Comparison of ENCODE assay signal across 8 cellular contexts in the genomic region with DNA sequence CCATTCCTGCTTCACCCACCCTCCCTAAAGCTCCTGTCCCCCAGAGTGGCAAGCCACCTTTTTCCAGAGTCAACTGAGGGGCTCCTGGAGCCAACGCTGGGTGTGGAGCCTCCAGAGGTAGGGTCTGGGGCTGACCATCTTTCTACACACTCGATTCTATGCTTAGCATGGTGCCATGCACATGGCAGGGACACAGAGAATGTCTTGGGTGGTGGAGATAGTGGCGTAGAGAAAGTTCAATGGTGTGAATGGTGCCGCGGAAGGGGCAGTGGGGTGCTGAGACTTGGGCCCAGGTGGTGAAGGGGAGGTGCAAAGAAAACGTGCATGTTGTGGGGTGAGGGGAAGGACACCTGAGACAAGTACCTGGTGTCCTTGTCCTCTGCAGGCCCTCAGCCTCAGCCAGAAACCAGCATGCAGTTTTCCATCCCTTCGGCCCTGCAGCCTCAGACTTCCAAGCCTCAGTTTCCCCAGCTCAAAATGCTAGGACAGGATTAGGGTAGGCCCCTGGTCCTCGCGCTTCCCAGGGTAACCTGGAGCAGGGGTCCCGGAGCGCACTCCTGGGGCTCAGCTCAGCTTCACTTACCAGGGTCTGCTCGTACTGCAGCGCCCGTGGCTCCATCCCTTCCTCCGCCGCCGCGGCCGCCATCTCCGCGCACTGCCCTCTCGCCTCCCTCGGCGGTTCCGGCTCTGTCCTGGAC. TPM values are rescaled to one million over a fixed set of nuclear protein-coding genes. Genes with fewer than 3 reads are reported as not detected.
DNase-seq lines count a peak whose midpoint lies in the region; ATAC-seq and TF ChIP-seq lines count a peak whose summit lies in the region.

No MANE protein-coding gene starts in this region.

- TF ChIP-seq CTCF in GM12864 (IDR thresholded peaks at IDR 0.05; ENCODE audit: low read depth, low read length, missing control alignments) (no peak), adrenal gland (IDR thresholded peaks at IDR 0.05) (no peak), liver (IDR thresholded peaks at IDR 0.05; ENCODE audit: low read depth, low read length, missing input control) (peak; percentile 0), tibial nerve (IDR thresholded peaks at IDR 0.05) (no peak)

- ATAC-seq in HG02852 (IDR thresholded peaks at IDR 0.05; ENCODE audit: unreplicated experiment) = peak; percentile 1
- ATAC-seq in HG02763 (IDR thresholded peaks at IDR 0.05; ENCODE audit: unreplicated experiment) = no peak

- TF ChIP-seq POLR2A in adrenal gland (IDR thresholded peaks at IDR 0.05) (no peak), tibial nerve (IDR thresholded peaks at IDR 0.05) (no peak)

- no peak overlapping the region for H3K9ac ChIP-seq in liver (ENCODE audit: low read depth in 1 of 2, low read length in 2 of 2)

- H3K27ac ChIP-seq in adrenal gland (peak overlapping the region in 3 of 5 donors; percentile 95 to 100 (median 97)), liver (ENCODE audit: low read depth in 1 of 2, low read length in 2 of 2) (peak overlapping the region in 1 of 2 donors; percentile 73), tibial nerve (peak overlapping the region; percentile 92 to 100 (median 98))

- no peaks in the 10 kb centered on the region for H3K27me3 ChIP-seq in adrenal gland
- no peaks in the 10 kb centered on the region for H3K27me3 ChIP-seq in liver (ENCODE audit: control insufficient read depth in 4 of 4, insufficient read depth in 4 of 4, low read length in 3 of 4)
- H3K27me3 ChIP-seq in tibial nerve = no peaks in the 10 kb centered on the region

- no peak for TF ChIP-seq RAD21 in liver (IDR thresholded peaks at IDR 0.05)

- H3K4me3 ChIP-seq in GM12864 (ENCODE audit: low read depth, low read length) (peak overlapping the region; percentile 90), adrenal gland (peak overlapping the region in 3 of 4 donors; percentile 49 to 88 (median 88)), liver (ENCODE audit: low read depth in 1 of 3, low read length in 3 of 3) (peak overlapping the region; percentile 60 to 97 (median 88)), tibial nerve (peak overlapping the region; percentile 65 to 98 (median 93))

- DNase-seq in GM12864 (ENCODE audit: low read depth) (no peak), adrenal gland (peak in 1 of 7 donors; percentile 42), tibial nerve (ENCODE audit: low spot score in 2 of 2) (no peak), NCI-H446 (lab: John Stamatoyannopoulos, UW) (no peak), SKM-1 (lab: John Stamatoyannopoulos, UW; ENCODE audit: unreplicated experiment) (no peak)

- 8 to 29% (median 11%) methylated on average over 6 to 25 of the region's 25 CpGs for WGBS in adrenal gland, 4 donors
- 16% methylated on average over 25 of the region's 25 CpGs for WGBS in liver
- 5 to 21% methylated on average over 8 to 25 of the region's 25 CpGs for WGBS in tibial nerve, 2 donors

- H3K4me1 ChIP-seq in adrenal gland (replicated peaks in 1 of 2) = peaks cover 13 to 41% of the 10 kb centered on the region in 2 donors
- peaks cover 2 to 28% (median 11%) of the 10 kb centered on the region in 4 donors for H3K4me1 ChIP-seq in liver (ENCODE audit: control insufficient read depth in 4 of 4, insufficient read depth in 4 of 4, low read length in 3 of 4)
- peaks cover 0 to 60% (median 27%) of the 10 kb centered on the region in 4 donors for H3K4me1 ChIP-seq in tibial nerve

- intact Hi-C loops in adrenal gland (cut with DNase I) = no loop called here

- no peak for TF ChIP-seq EP300 in tibial nerve (IDR thresholded peaks at IDR 0.05)

- H3K9me3 ChIP-seq in adrenal gland (replicated peaks in 1 of 3) (no peaks in the 10 kb centered on the region), liver (ENCODE audit: control insufficient read depth in 4 of 4, low read length in 3 of 4) (no peaks in the 10 kb centered on the region), tibial nerve (no peaks in the 10 kb centered on the region)

- H3K36me3 ChIP-seq in adrenal gland (replicated peaks in 1 of 2) (peaks cover 0 to 24% of the 10 kb centered on the region in 2 donors), liver (ENCODE audit: control insufficient read depth in 4 of 4, insufficient read depth in 3 of 4, low read depth in 1 of 4, low read length in 3 of 4) (peaks cover 0 to 6% (median under 1%) of the 10 kb centered on the region in 4 donors), tibial nerve (peaks cover 0 to 42% (median 0%) of the 10 kb centered on the region in 3 donors)

TF ChIP-seq in liver, 16 proteins besides CTCF, POLR2A, EP300 and RAD21:
- TF ChIP-seq EGR1 (IDR thresholded peaks at IDR 0.05; ENCODE audit: low read depth in 2 of 2) (no peak), JUND (IDR thresholded peaks at IDR 0.05) (no peak), FOXA2 (IDR thresholded peaks at IDR 0.05) (no peak), HNF4A (conservative IDR thresholded peaks at IDR 0.05) (no peak)

RNA-seq across cellular contexts. Expression of a gene that starts 0.4 kb away (rescaled TPM):
- total RNA-seq in adrenal gland = 10 to 100 TPM in 5 of 8 donors, 1 to 10 TPM in 3; 7.5 to 24.4 (median 14.9) TPM
- 10 to 100 TPM; 11.4 to 27.8 (median 22.3) TPM for polyA plus RNA-seq in adrenal gland
- total RNA-seq in liver = 1 to 10 TPM; 3.6 to 3.9 TPM
- 1 to 10 TPM; 1.1 to 1.6 TPM for polyA plus RNA-seq in liver
- 10 to 100 TPM; 51.3 to 86.3 (median 54.9) TPM for total RNA-seq in tibial nerve

RNA-seq across cellular contexts. Expression of a gene that starts 0.5 kb away (rescaled TPM):
- 100 to 1,000 TPM in 1 of 8 donors, 10 to 100 TPM in 7; 63.1 to 101 (median 71.1) TPM for total RNA-seq in adrenal gland
- 100 to 1,000 TPM in 2 of 3 donors, 10 to 100 TPM in 1; 87.7 to 199 (median 194) TPM for polyA plus RNA-seq in adrenal gland
- total RNA-seq in liver = 10 to 100 TPM; 25.7 to 55.7 TPM
- 10 to 100 TPM; 43.1 to 43.9 TPM for polyA plus RNA-seq in liver
- total RNA-seq in tibial nerve = 100 to 1,000 TPM in 1 of 4 donors, 10 to 100 TPM in 3; 65.1 to 181 (median 95.3) TPM

RNA-seq across cellular contexts. Expression of a gene that starts 17.0 kb away (rescaled TPM):
- total RNA-seq in adrenal gland (1 to 10 TPM in 3 of 8 donors, under 1 TPM in 2, not detected in 3; 0.60 to 5.3 (median 2.5) TPM), liver (1 to 10 TPM; 3.9 to 6.0 TPM), tibial nerve (under 1 TPM in 3 of 4 donors, not detected in 1; 0.20 to 0.84 (median 0.44) TPM)
- polyA plus RNA-seq in adrenal gland (1 to 10 TPM in 2 of 3 donors, under 1 TPM in 1; 0.82 to 4.4 (median 2.2) TPM), liver (10 to 100 TPM; 11.9 to 14.4 TPM)

RNA-seq across cellular contexts. Expression of a gene that starts 18.9 kb away (rescaled TPM):
- total RNA-seq in adrenal gland (100 to 1,000 TPM in 1 of 8 donors, 10 to 100 TPM in 6, 1 to 10 TPM in 1; 4.8 to 101 (median 23.7) TPM), liver (10 to 100 TPM; 21.7 to 66.4 TPM), tibial nerve (10 to 100 TPM; 29.1 to 44.6 (median 34.3) TPM)
- polyA plus RNA-seq in adrenal gland (10 to 100 TPM in 2 of 3 donors, 1 to 10 TPM in 1; 1.9 to 51.0 (median 41.2) TPM), liver (10 to 100 TPM in 1 of 2 donors, 1 to 10 TPM in 1; 9.2 to 48.1 TPM)

RNA-seq across cellular contexts. Expression of a gene that starts 23.6 kb away (rescaled TPM):
- total RNA-seq in adrenal gland = 10 to 100 TPM; 16.4 to 42.4 (median 33.7) TPM
- 10 to 100 TPM; 13.3 to 43.0 (median 39.4) TPM for polyA plus RNA-seq in adrenal gland
- 1 to 10 TPM; 3.5 to 5.7 TPM for total RNA-seq in liver
- polyA plus RNA-seq in liver = 1 to 10 TPM in 1 of 2 donors, under 1 TPM in 1; 0.81 to 1.9 TPM
- 10 to 100 TPM; 35.0 to 45.3 (median 39.6) TPM for total RNA-seq in tibial nerve
